7 cellular contexts compared by ENCODE assay signal in the genomic region with DNA sequence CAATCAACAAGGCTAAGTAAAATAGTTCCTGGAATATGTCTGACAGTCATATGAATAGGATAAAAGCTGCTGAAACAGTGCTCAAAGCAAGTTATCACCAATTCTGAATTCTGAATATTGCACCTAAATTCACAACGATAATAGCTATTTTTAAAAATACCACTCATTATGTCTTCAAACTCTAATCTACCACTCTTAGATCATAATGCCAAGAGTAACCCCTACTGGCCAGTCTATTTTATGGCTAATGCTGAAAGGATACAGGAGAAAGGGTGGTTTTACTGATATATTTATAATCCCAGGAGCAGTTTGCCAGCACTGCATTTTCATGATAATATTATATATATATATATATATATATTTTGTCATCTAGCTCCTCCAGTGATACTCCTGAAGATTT.
DNase-seq lines count a peak whose midpoint lies in the region; ATAC-seq and TF ChIP-seq lines count a peak whose summit lies in the region.

No MANE protein-coding gene starts in this region.

- H3K9ac ChIP-seq in mammary epithelial cell (ENCODE audit: insufficient read depth, low read length), result no peak overlapping the region

- H3K9me3 ChIP-seq in mammary epithelial cell (replicated peaks; ENCODE audit: insufficient read depth, low read length), result no peaks in the 10 kb centered on the region

- no peaks in the 10 kb centered on the region for H3K79me2 ChIP-seq in mammary epithelial cell (ENCODE audit: insufficient read depth, low read length)

- H3K4me1 ChIP-seq in mammary epithelial cell (ENCODE audit: insufficient read depth, low read length), result no peaks in the 10 kb centered on the region

- no peaks in the 10 kb centered on the region for H3K36me3 ChIP-seq in mammary epithelial cell (ENCODE audit: insufficient read depth, low read length)

- no TSS peak for BruUV-seq in mammary epithelial cell (replicated peaks; lab: Mats Ljungman, UMichigan)

- dilution Hi-C loops in mammary epithelial cell (cut with HindIII; ENCODE audit: low sequenced_read_pairs), result no loop called here

- no peaks in the 10 kb centered on the region for H3K27me3 ChIP-seq in mammary epithelial cell (ENCODE audit: insufficient read depth, low read length)

- no peaks in the 10 kb centered on the region for H4K20me1 ChIP-seq in mammary epithelial cell (ENCODE audit: insufficient read depth, low read length)

- CTCF ChIA-PET in mammary epithelial cell (lab: Charles Lee; ENCODE audit: low non-redundant PET), result interaction anchor here (0.6 to 0.7 kb wide), 3 partner anchors 48 to 239 kb away, joined by 3 to 5 read pairs (median 3); no protein-coding TSS in a partner anchor

- ATAC-seq in GM18511 (IDR thresholded peaks at IDR 0.05; ENCODE audit: unreplicated experiment), result peak; percentile 49
- no peak for ATAC-seq in HG03442 (IDR thresholded peaks at IDR 0.05; ENCODE audit: unreplicated experiment)

- no peak overlapping the region for H3K4me2 ChIP-seq in mammary epithelial cell (ENCODE audit: insufficient read depth, low read depth, low read length)

- intact Hi-C loops in mammary epithelial cell (cut with micrococcal nuclease), result loop anchor here (1.0 to 2.0 kb wide), 3 partner anchors 140 to 269 kb away; no protein-coding TSS in a partner anchor

- H2AFZ ChIP-seq in mammary epithelial cell (ENCODE audit: low read depth, low read length), result no peak overlapping the region

- no peak overlapping the region for H3K27ac ChIP-seq in mammary epithelial cell (ENCODE audit: insufficient read depth, low read depth, low read length)

- peak; percentile 23 to 59 for TF ChIP-seq CTCF in mammary epithelial cell (conservative IDR thresholded peaks at IDR 0.05 in 1 of 2, IDR thresholded peaks at IDR 0.05 in 1 of 2; ENCODE audit: extremely low read depth in 1 of 2, insufficient read depth in 1 of 2, low read depth in 1 of 2, low read length in 2 of 2)

- in situ Hi-C loops in mammary epithelial cell (cut with MboI; ENCODE audit: low sequenced_read_pairs in 2 of 2), result loop anchor here (10.0 to 25.0 kb wide), 2 partner anchors 166 to 273 kb away; no protein-coding TSS in a partner anchor

- WGBS in mammary epithelial cell (ENCODE audit: low coverage, missing lambda C conversion rate), result 62% methylated on average over 1 of the region's 1 CpG

- DNase-seq in HT-29 (ENCODE audit: low spot score) (peak; percentile 48), mammary epithelial cell (no peak), pulmonary artery endothelial cell (ENCODE audit: low read depth, low spot score) (peak; percentile 19), T-helper 1 cell (no peak), NCI-H524 (lab: John Stamatoyannopoulos, UW) (no peak)

- no peak overlapping the region for H3K4me3 ChIP-seq in mammary epithelial cell (replicated peaks in 1 of 3; ENCODE audit: insufficient read depth in 1 of 3, low read depth in 2 of 3, low read length in 3 of 3)

Comparison
In these comparisons a context has a peak if more than half of its experiments do, and no peak if none do; other contexts are left out.
1. DNase-seq: peak in HT-29 (single experiment) and pulmonary artery endothelial cell (single experiment); none in mammary epithelial cell (single experiment), T-helper 1 cell (0 of 5) and NCI-H524 (0 of 2).